ENCODE assay signal across 14 cellular contexts in genomic region chr12:114213055-114213561, GRCh38.
A peak's percentile ranks its signal among the peaks of the same experiment; 100 is the strongest.
DNase-seq lines count a peak whose midpoint lies in the region; ATAC-seq and TF ChIP-seq lines count a peak whose summit lies in the region.
"Had no signal": no experiment of that assay in that cellular context is flagged by ENCODE, and none has a peak within 500 bp of the region (broad histone marks: within the 10 kb centered on the region; RNA-seq: fewer than 3 reads in every experiment).

No MANE protein-coding gene starts in this region.

- TF ChIP-seq CTCF in hepatocyte (IDR thresholded peaks at IDR 0.05; ENCODE audit: poor library complexity) = peak; percentile 13
- no peak for TF ChIP-seq CTCF in ascending aorta (IDR thresholded peaks at IDR 0.05)

- ATAC-seq in Right ventricle myocardium inferior = peak; percentile 88
- ATAC-seq: esophagus mucosa had no signal

- H3K4me1 ChIP-seq in hepatocyte (ENCODE audit: insufficient read depth) (no peaks in the 10 kb centered on the region), ascending aorta (no peaks in the 10 kb centered on the region)
- H3K4me1 ChIP-seq in effector memory CD4-positive, alpha-beta T cell (ENCODE audit: control insufficient read depth, insufficient read depth, low read length, poor library complexity, severe bottlenecking) = no peaks in the 10 kb centered on the region
- H3K4me1 ChIP-seq: upper lobe of left lung had no signal

- H3K9me3 ChIP-seq in hepatocyte (ENCODE audit: low read depth) (no peaks in the 10 kb centered on the region), ascending aorta (no peaks in the 10 kb centered on the region)
- no peaks in the 10 kb centered on the region for H3K9me3 ChIP-seq in effector memory CD4-positive, alpha-beta T cell (ENCODE audit: control insufficient read depth, low read length)
- H3K9me3 ChIP-seq: SK-N-SH, upper lobe of left lung had no signal

- H3K9me2 ChIP-seq in hepatocyte (replicated peaks; ENCODE audit: insufficient read depth) = no peaks in the 10 kb centered on the region
- H3K9me2 ChIP-seq: SK-N-SH had no signal

- no peaks in the 10 kb centered on the region for H3K36me3 ChIP-seq in hepatocyte (replicated peaks; ENCODE audit: insufficient read depth, low read depth)
- H3K36me3 ChIP-seq in ascending aorta = no peaks in the 10 kb centered on the region
- no peaks in the 10 kb centered on the region for H3K36me3 ChIP-seq in effector memory CD4-positive, alpha-beta T cell (ENCODE audit: control insufficient read depth, insufficient read depth, low read length)
- H3K36me3 ChIP-seq: upper lobe of left lung had no signal

- DNase-seq in Right ventricle myocardium inferior (ENCODE audit: missing footprints) = no peak
- DNase-seq in cardiac septum (ENCODE audit: low spot score) = no peak
- peak; percentile 10 for DNase-seq in SW480 (ENCODE audit: low spot score)
- no peak for DNase-seq in hepatocyte (ENCODE audit: low spot score)
- no peak for DNase-seq in ascending aorta (ENCODE audit: low spot score in 2 of 2)
- no peak for DNase-seq in effector memory CD4-positive, alpha-beta T cell
- DNase-seq in glomerular visceral epithelial cell (ENCODE audit: extremely low spot score) = no peak
- DNase-seq: activated CD4-positive, CD25-positive, alpha-beta regulatory T cell; activated T-cell treated with anti-CD3 and anti-CD28 coated beads for 4 hours; NCI-H1436 treated with DMSO at 0.1 percent for 48 hours; SK-N-SH; upper lobe of left lung had no signal

- H3K4me2 ChIP-seq in hepatocyte = no peak overlapping the region
- H3K4me2 ChIP-seq: SK-N-SH had no signal

- H3K27me3 ChIP-seq in hepatocyte (peaks cover 6% of the 10 kb centered on the region), ascending aorta (no peaks in the 10 kb centered on the region)
- H3K27me3 ChIP-seq in effector memory CD4-positive, alpha-beta T cell (replicated peaks; ENCODE audit: control insufficient read depth, insufficient read depth, low read length, poor library complexity, severe bottlenecking) = no peaks in the 10 kb centered on the region
- H3K27me3 ChIP-seq: upper lobe of left lung had no signal

- intact Hi-C loops in Right ventricle myocardium inferior (cut with DNase I) (loop anchor here (5.0 kb wide), 1 partner anchor 46 kb away; no protein-coding TSS in a partner anchor), cardiac septum (cut with DNase I) (no loop called here), ascending aorta (cut with DNase I) (no loop called here)

- H3K79me2 ChIP-seq in hepatocyte = no peaks in the 10 kb centered on the region

- WGBS in hepatocyte (ENCODE audit: low lambda C conversion rate, missing lambda C conversion rate) = 51% methylated on average over 2 of the region's 2 CpGs

- H3K27ac ChIP-seq in hepatocyte = no peak overlapping the region
- H3K27ac ChIP-seq in temporal lobe (ENCODE audit: low read depth, low read length) = peak overlapping the region; percentile 39
- no peak overlapping the region for H3K27ac ChIP-seq in ascending aorta
- no peak overlapping the region for H3K27ac ChIP-seq in effector memory CD4-positive, alpha-beta T cell (ENCODE audit: insufficient read depth, low read length, poor library complexity, severe bottlenecking)
- H3K27ac ChIP-seq: upper lobe of left lung had no signal

- H3K4me3 ChIP-seq in hepatocyte = no peak overlapping the region
- no peak overlapping the region for H3K4me3 ChIP-seq in ascending aorta
- no peak overlapping the region for H3K4me3 ChIP-seq in effector memory CD4-positive, alpha-beta T cell (ENCODE audit: insufficient read depth, low read depth, low read length, poor library complexity, severe bottlenecking)
- H3K4me3 ChIP-seq: upper lobe of left lung had no signal

- no peaks in the 10 kb centered on the region for H4K20me1 ChIP-seq in hepatocyte (ENCODE audit: insufficient read depth, poor library complexity, severe bottlenecking)

- no peak overlapping the region for H2AFZ ChIP-seq in hepatocyte
